13 cellular contexts compared by ENCODE assay signal in the genomic region with DNA sequence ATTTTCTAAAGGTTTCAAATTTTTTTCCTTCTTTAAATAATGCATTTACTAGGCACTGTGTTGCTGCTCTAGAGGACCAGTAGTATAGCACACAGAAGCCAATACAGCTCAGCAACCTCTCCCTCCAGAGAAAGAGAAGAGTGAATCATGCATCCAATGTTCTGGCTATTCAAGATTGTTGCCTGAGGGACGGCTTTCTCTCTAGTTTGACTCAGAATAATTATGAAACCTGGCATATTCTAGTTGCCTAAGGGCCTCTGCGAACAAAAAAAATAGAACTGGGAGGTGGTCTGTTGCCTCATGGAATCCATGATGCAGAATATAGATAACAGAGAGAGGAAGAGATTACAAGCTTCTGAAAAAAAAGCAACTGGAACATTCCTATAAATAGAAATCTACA.
"Had no signal": no experiment of that assay in that cellular context is flagged by ENCODE, and none has a peak within 500 bp of the region (broad histone marks: within the 10 kb centered on the region; RNA-seq: fewer than 3 reads in every experiment).

No MANE protein-coding gene starts in this region.

- DNase-seq: activated CD4-positive, alpha-beta T cell treated with anti-CD3 and anti-CD28 coated beads for 1 hour; activated CD4-positive, alpha-beta T cell treated with anti-CD3 and anti-CD28 coated beads, Interleukin-2, amount 50 U/mL, for 48 hours; activated naive CD8-positive, alpha-beta T cell treated with anti-CD3 and anti-CD28 coated beads, Interleukin-2, amount 10 ng/mL, durations not matched to agents 7 days and 5 days; activated T-cell treated with anti-CD3 and anti-CD28 coated beads, Interleukin-2, amount 50 U/mL, for 72 hours; central memory CD4-positive, alpha-beta T cell; cortex of kidney; effector memory CD8-positive, alpha-beta T cell; erythroblast; left cardiac atrium; naive thymus-derived CD4-positive, alpha-beta T cell; uterus had no signal

- H3K4me3 ChIP-seq: lung, uterus had no signal

- H3K4me1 ChIP-seq: uterus had no signal

- ATAC-seq: activated T-cell treated with anti-CD3 and anti-CD28 coated beads, Interleukin-2, amount 50 U/mL, for 72 hours; effector memory CD8-positive, alpha-beta T cell; left cardiac atrium; naive thymus-derived CD4-positive, alpha-beta T cell had no signal

- H3K27ac ChIP-seq: neutrophil, uterus had no signal

- H3K9me3 ChIP-seq: neutrophil, uterus had no signal

- H3K27me3 ChIP-seq: neutrophil, uterus had no signal

- H3K36me3 ChIP-seq: neutrophil, uterus had no signal
